23 cellular contexts compared by ENCODE assay signal in genomic region chr13:105019073-105019472, GRCh38.
"Had no signal": no experiment of that assay in that cellular context is flagged by ENCODE, and none has a peak within 500 bp of the region (broad histone marks: within the 10 kb centered on the region; RNA-seq: fewer than 3 reads in every experiment).

No MANE protein-coding gene starts in this region.

- DNase-seq: colonic mucosa; cortex of kidney; dorsolateral prefrontal cortex; effector CD4-positive, alpha-beta T cell; effector memory CD4-positive, alpha-beta T cell; erythroblast; esophagus squamous epithelium; foreskin fibroblast; foreskin melanocyte; heart left ventricle; hippocampal formation; islet precursor cell; left cardiac atrium; left lung; left ventricle myocardium superior; lower lobe of right lung; mesenchymal stem cell; mucosa of descending colon; naive B cell; naive thymus-derived CD8-positive, alpha-beta T cell had no signal

- H3K9me3 ChIP-seq: colonic mucosa, esophagus squamous epithelium, lower lobe of right lung, mucosa of descending colon had no signal

- H3K4me1 ChIP-seq: colonic mucosa, esophagus squamous epithelium, gastroesophageal sphincter, heart left ventricle, left lung, lower lobe of right lung had no signal

- H3K27ac ChIP-seq: colonic mucosa, dorsolateral prefrontal cortex, epithelial cell of prostate, esophagus squamous epithelium, gastroesophageal sphincter, heart left ventricle, left lung, lower lobe of right lung had no signal

- H3K27me3 ChIP-seq: colonic mucosa, dorsolateral prefrontal cortex, esophagus squamous epithelium, gastroesophageal sphincter, heart left ventricle, left lung had no signal

- ATAC-seq: esophagus mucosa; gastroesophageal sphincter; heart left ventricle; left cardiac atrium; left lung; left ventricle myocardium superior; lower lobe of right lung; mucosa of descending colon; naive thymus-derived CD8-positive, alpha-beta T cell had no signal

- H3K36me3 ChIP-seq: colonic mucosa, esophagus squamous epithelium, gastroesophageal sphincter, heart left ventricle, left lung, lower lobe of right lung had no signal

- H3K4me3 ChIP-seq: colonic mucosa, dorsolateral prefrontal cortex, esophagus squamous epithelium, gastroesophageal sphincter, heart left ventricle, left lung, lower lobe of right lung, mucosa of descending colon had no signal
